In genomic region chr12:49776413-49776812, GRCh38 we compare ENCODE assay signal across 9 cellular contexts. TPM values are rescaled to one million over a fixed set of nuclear protein-coding genes. Genes with fewer than 3 reads are reported as not detected.
DNase-seq lines count a peak whose midpoint lies in the region; ATAC-seq and TF ChIP-seq lines count a peak whose summit lies in the region.
"Had no signal": no experiment of that assay in that cellular context is flagged by ENCODE, and none has a peak within 500 bp of the region (broad histone marks: within the 10 kb centered on the region; RNA-seq: fewer than 3 reads in every experiment).

No MANE protein-coding gene starts in this region.

- H3K4me3 ChIP-seq in CD8-positive, alpha-beta memory T cell (ENCODE audit: low read length) = no peak overlapping the region
- no peak overlapping the region for H3K4me3 ChIP-seq in HAP-1
- no peak overlapping the region for H3K4me3 ChIP-seq in lung
- H3K4me3 ChIP-seq: SK-N-MC had no signal

- H3K9me3 Mint-ChIP-seq in CD8-positive, alpha-beta memory T cell = no peaks in the 10 kb centered on the region
- H3K9me3 Mint-ChIP-seq in activated CD4-positive, alpha-beta T cell treated with anti-CD3 and anti-CD28 coated beads, Interleukin-2, amount 10 ng/mL, durations not matched to agents 7 days and 5 days = no peaks in the 10 kb centered on the region

- no peaks in the 10 kb centered on the region for H3K36me3 Mint-ChIP-seq in CD8-positive, alpha-beta memory T cell
- no peaks in the 10 kb centered on the region for H3K36me3 Mint-ChIP-seq in activated CD4-positive, alpha-beta T cell treated with anti-CD3 and anti-CD28 coated beads, Interleukin-2, amount 10 ng/mL, durations not matched to agents 7 days and 5 days (ENCODE audit: low read depth)

- peaks cover 24 to 27% of the 10 kb centered on the region in 2 donors for H3K27me3 Mint-ChIP-seq in CD8-positive, alpha-beta memory T cell
- H3K27me3 Mint-ChIP-seq in activated CD4-positive, alpha-beta T cell treated with anti-CD3 and anti-CD28 coated beads, Interleukin-2, amount 10 ng/mL, durations not matched to agents 7 days and 5 days = peaks cover 14% of the 10 kb centered on the region

- POLR2A ChIA-PET in CD8-positive, alpha-beta memory T cell (lab: Charles Lee) = no interaction called here
- POLR2A ChIA-PET in activated CD4-positive, alpha-beta T cell treated with anti-CD3 and anti-CD28 coated beads, Interleukin-2, amount 10 ng/mL, durations not matched to agents 7 days and 5 days (lab: Charles Lee) = no interaction called here

- CTCF ChIA-PET in CD8-positive, alpha-beta memory T cell (lab: Charles Lee) = interaction anchor here (1.5 to 3.1 kb wide), 4 partner anchors 14 to 132 kb away, joined by 4 to 13 read pairs (median 12); no protein-coding TSS in a partner anchor
- CTCF ChIA-PET in activated CD4-positive, alpha-beta T cell treated with anti-CD3 and anti-CD28 coated beads, Interleukin-2, amount 10 ng/mL, durations not matched to agents 7 days and 5 days (lab: Charles Lee) = interaction anchor here (2.2 to 3.5 kb wide), 3 partner anchors 19 to 62 kb away, joined by 4 to 13 read pairs (median 11); no protein-coding TSS in a partner anchor

- no peak overlapping the region for H3K4me3 Mint-ChIP-seq in CD8-positive, alpha-beta memory T cell
- H3K4me3 Mint-ChIP-seq in activated CD4-positive, alpha-beta T cell treated with anti-CD3 and anti-CD28 coated beads, Interleukin-2, amount 10 ng/mL, durations not matched to agents 7 days and 5 days = no peak overlapping the region

- peak in 4 of 5 donors; percentile 8 to 66 (median 38) for DNase-seq in CD8-positive, alpha-beta memory T cell
- DNase-seq in HAP-1 (ENCODE audit: low spot score in 2 of 2) = peak; percentile 60 to 81
- DNase-seq in NCI-H226 = peak; percentile 58
- DNase-seq in activated CD4-positive, alpha-beta T cell treated with anti-CD3 and anti-CD28 coated beads, Interleukin-2, amount 10 ng/mL, durations not matched to agents 7 days and 5 days = peak; percentile 67
- peak; percentile 46 to 79 for DNase-seq in dermis microvascular lymphatic vessel endothelial cell (ENCODE audit: low read depth in 2 of 2)
- DNase-seq in lung (ENCODE audit: low spot score) = peak; percentile 69
- DNase-seq in stimulated activated CD8-positive, alpha-beta memory T cell treated with anti-CD3 and anti-CD28 coated beads, Interleukin-15, amount 100 ng/mL, for 48 hours (ENCODE audit: low read depth in 2 of 2) = peak; percentile 34 to 48

- no peaks in the 10 kb centered on the region for H3K9me3 ChIP-seq in CD8-positive, alpha-beta memory T cell (ENCODE audit: low read length)
- H3K9me3 ChIP-seq in HAP-1 (no peaks in the 10 kb centered on the region), lung (ENCODE audit: control insufficient read depth in 2 of 2, insufficient read depth in 1 of 2, low read length in 1 of 2) (no peaks in the 10 kb centered on the region)

- peak; percentile 79 for ATAC-seq in lung (ENCODE audit: insufficient read depth, low FRiP score)
- no peak for ATAC-seq in HG03135 (IDR thresholded peaks at IDR 0.05; ENCODE audit: unreplicated experiment)

- peaks cover 15% of the 10 kb centered on the region for H3K4me1 ChIP-seq in CD8-positive, alpha-beta memory T cell (ENCODE audit: insufficient read depth, low read length)
- H3K4me1 ChIP-seq in HAP-1 = no peaks in the 10 kb centered on the region
- no peaks in the 10 kb centered on the region for H3K4me1 ChIP-seq in lung (ENCODE audit: control insufficient read depth in 2 of 2, insufficient read depth in 2 of 2, low read length in 2 of 2)

- peak; percentile 73 for TF ChIP-seq CTCF in lung (IDR thresholded peaks at IDR 0.05; ENCODE audit: control extremely low read depth, extremely low read depth)

- WGBS in lung, 2 donors = 14% methylated on average over 7 of the region's 7 CpGs

- H3K4me1 Mint-ChIP-seq in CD8-positive, alpha-beta memory T cell = peaks cover 12 to 19% (median 13%) of the 10 kb centered on the region in 3 donors
- peaks cover 13% of the 10 kb centered on the region for H3K4me1 Mint-ChIP-seq in activated CD4-positive, alpha-beta T cell treated with anti-CD3 and anti-CD28 coated beads, Interleukin-2, amount 10 ng/mL, durations not matched to agents 7 days and 5 days

- no peak overlapping the region for H3K27ac ChIP-seq in CD8-positive, alpha-beta memory T cell (ENCODE audit: low read depth, low read length)
- no peak overlapping the region for H3K27ac ChIP-seq in lung (ENCODE audit: low read depth in 1 of 2, low read length in 1 of 2)
- H3K27ac ChIP-seq: SK-N-MC had no signal

- H3K36me3 ChIP-seq in CD8-positive, alpha-beta memory T cell (ENCODE audit: insufficient read depth, low read length) = no peaks in the 10 kb centered on the region
- H3K36me3 ChIP-seq in HAP-1 (replicated peaks) (no peaks in the 10 kb centered on the region), lung (ENCODE audit: control insufficient read depth in 2 of 2, insufficient read depth in 2 of 2, low read length in 2 of 2) (no peaks in the 10 kb centered on the region)

- in situ Hi-C loops in HAP-1 (cut with MboI; ENCODE audit: low sequenced_read_pairs) = loop anchor here (10.0 kb wide), 1 partner anchor 278 kb away; the partner anchor contains the start of gene ASIC1

- peaks cover 4% of the 10 kb centered on the region for H3K27me3 ChIP-seq in CD8-positive, alpha-beta memory T cell (ENCODE audit: insufficient read depth, low read length, poor library complexity, severe bottlenecking)
- H3K27me3 ChIP-seq in HAP-1 (ENCODE audit: low read depth) (no peaks in the 10 kb centered on the region), lung (ENCODE audit: control insufficient read depth, insufficient read depth) (no peaks in the 10 kb centered on the region)

- H3K27ac Mint-ChIP-seq in CD8-positive, alpha-beta memory T cell = no peak overlapping the region
- no peak overlapping the region for H3K27ac Mint-ChIP-seq in activated CD4-positive, alpha-beta T cell treated with anti-CD3 and anti-CD28 coated beads, Interleukin-2, amount 10 ng/mL, durations not matched to agents 7 days and 5 days

RNA-seq across cellular contexts. Expression of gene TMBIM6, which starts 35.1 kb away (rescaled TPM):
- 100 to 1,000 TPM; 443 to 449 TPM for total RNA-seq in CD8-positive, alpha-beta memory T cell
- polyA plus RNA-seq in CD8-positive, alpha-beta memory T cell = 1,008 TPM
- 100 to 1,000 TPM; 426 to 442 TPM for total RNA-seq in activated CD4-positive, alpha-beta T cell treated with anti-CD3 and anti-CD28 coated beads, Interleukin-2, amount 10 ng/mL, durations not matched to agents 7 days and 5 days
- total RNA-seq in dermis microvascular lymphatic vessel endothelial cell = 272 and 419 TPM in 2 replicates
- total RNA-seq in lung = 100 to 1,000 TPM; 555 to 661 TPM
- polyA plus RNA-seq in lung = 100 to 1,000 TPM; 231 to 415 TPM

RNA-seq across cellular contexts. Expression of gene NCKAP5L, which starts 51.8 kb away (rescaled TPM):
- total RNA-seq in CD8-positive, alpha-beta memory T cell = 1 to 10 TPM; 4.8 to 5.5 TPM
- polyA plus RNA-seq in CD8-positive, alpha-beta memory T cell = 4.3 TPM
- 1 to 10 TPM; 4.0 to 4.5 TPM for total RNA-seq in activated CD4-positive, alpha-beta T cell treated with anti-CD3 and anti-CD28 coated beads, Interleukin-2, amount 10 ng/mL, durations not matched to agents 7 days and 5 days
- total RNA-seq in dermis microvascular lymphatic vessel endothelial cell (5.5 and 7.8 TPM in 2 replicates), lung (10 to 100 TPM; 20.9 to 30.8 TPM)
- 10 to 100 TPM; 15.7 to 19.2 TPM for polyA plus RNA-seq in lung
